ENCODE assay signal across 8 cellular contexts in genomic region chr15:63896336-63897115, GRCh38.
DNase-seq lines count a peak whose midpoint lies in the region; ATAC-seq and TF ChIP-seq lines count a peak whose summit lies in the region.

No MANE protein-coding gene starts in this region.

- H3K36me3 ChIP-seq in Panc1 (ENCODE audit: control insufficient read depth, insufficient read depth, low read length): no peaks in the 10 kb centered on the region

- in situ Hi-C loops in Panc1 (cut with HindIII; ENCODE audit: low pct_unique_long_range_greater_than_20kb, low sequenced_read_pairs): no loop called here

- ATAC-seq in GM18867 (IDR thresholded peaks at IDR 0.05; ENCODE audit: unreplicated experiment): peak; percentile 82
- peak; percentile 59 for ATAC-seq in HG02973 (IDR thresholded peaks at IDR 0.05; ENCODE audit: unreplicated experiment)
- peak; percentile 75 for ATAC-seq in Panc1
- ATAC-seq in esophagus mucosa: peak; percentile 15
- ATAC-seq in sciatic nerve: peak; percentile 87

- no TSS peak for BruUV-seq in Panc1 (replicated peaks; lab: Mats Ljungman, UMichigan)

- H3K9me3 ChIP-seq in Panc1 (ENCODE audit: control insufficient read depth, insufficient read depth, low read depth, low read length): no peaks in the 10 kb centered on the region

- no peaks in the 10 kb centered on the region for H3K27me3 ChIP-seq in Panc1 (ENCODE audit: control insufficient read depth, insufficient read depth, low read length)

- CTCF ChIA-PET in Panc1 (lab: Charles Lee): interaction anchor here (1.7 kb wide), 1 partner anchor 27 kb away, joined by 3 read pairs; no protein-coding TSS in a partner anchor

- no peak for TF ChIP-seq CTCF in Panc1 (IDR thresholded peaks at IDR 0.05)

- POLR2A ChIA-PET in Panc1 (lab: Charles Lee): no interaction called here

- peak overlapping the region; percentile 36 for H3K27ac ChIP-seq in Panc1 (ENCODE audit: low read length)

- H3K4me3 ChIP-seq in Panc1 (ENCODE audit: low read depth in 2 of 2, low read length in 2 of 2): no peak overlapping the region

- intact Hi-C loops in Panc1 (cut with micrococcal nuclease; ENCODE audit: unreplicated experiment): no loop called here
- intact Hi-C loops in sciatic nerve (cut with DNase I): no loop called here

- H3K4me1 ChIP-seq in Panc1 (ENCODE audit: control insufficient read depth, insufficient read depth, low read length): peaks cover 9% of the 10 kb centered on the region

- DNase-seq in AG20443 (ENCODE audit: low spot score) (peak; percentile 72), Panc1 (ENCODE audit: low read depth, low spot score) (no peak), sciatic nerve (ENCODE audit: low spot score) (no peak), putamen (ENCODE audit: low spot score) (no peak), NCI-H1048 (lab: John Stamatoyannopoulos, UW) (no peak)

Comparison
In these comparisons a context has a peak if more than half of its experiments do, and no peak if none do; other contexts are left out.
1. ATAC-seq: peak in every context shown above with its lines; median percentile 87 in sciatic nerve; 82 in GM18867; 75 in Panc1; 59 in HG02973; 15 in esophagus mucosa.